ENCODE assay signal across 14 cellular contexts in the genomic region with DNA sequence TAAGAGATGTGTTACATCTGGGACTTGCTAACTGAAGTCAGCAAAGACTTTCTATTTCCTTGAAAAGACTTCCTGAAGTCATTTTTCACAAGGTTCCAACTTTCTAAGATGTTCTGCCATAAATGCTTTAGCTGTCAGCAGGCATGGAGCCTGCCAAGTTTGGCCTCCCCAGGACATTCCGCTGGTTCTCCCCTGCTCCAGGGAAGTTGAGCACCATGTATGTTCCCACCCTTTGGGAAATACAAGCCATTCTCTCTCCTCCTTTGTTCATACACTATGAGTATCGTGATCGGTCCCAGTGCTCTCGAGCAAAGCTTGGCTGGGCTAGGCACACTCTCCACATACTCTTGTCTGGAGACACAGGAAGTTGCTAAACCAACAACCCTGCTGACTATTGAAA.
DNase-seq lines count a peak whose midpoint lies in the region; ATAC-seq and TF ChIP-seq lines count a peak whose summit lies in the region.
"Had no signal": no experiment of that assay in that cellular context is flagged by ENCODE, and none has a peak within 500 bp of the region (broad histone marks: within the 10 kb centered on the region; RNA-seq: fewer than 3 reads in every experiment).

No MANE protein-coding gene starts in this region.

- H3K9me3 ChIP-seq in Caco-2, result no peaks in the 10 kb centered on the region
- no peaks in the 10 kb centered on the region for H3K9me3 ChIP-seq in MM.1S (replicated peaks; ENCODE audit: insufficient read depth, low read length)

- H3F3A ChIP-seq in MM.1S (ENCODE audit: insufficient read depth, low read length), result no peaks in the 10 kb centered on the region

- no peak overlapping the region for H3K4me3 ChIP-seq in Caco-2 (ENCODE audit: low read depth, low read length)
- no peak overlapping the region for H3K4me3 ChIP-seq in fibroblast of pulmonary artery (replicated peaks; ENCODE audit: low read depth, low read length)
- H3K4me3 ChIP-seq in MM.1S (ENCODE audit: low read length), result no peak overlapping the region
- H3K4me3 ChIP-seq: GM12878 had no signal

- H3K27ac Mint-ChIP-seq in Caco-2 (ENCODE audit: unreplicated experiment), result peak overlapping the region; percentile 29
- H3K27ac Mint-ChIP-seq: B cell; CD4-positive, alpha-beta T cell; H9 had no signal

- H3K27me3 Mint-ChIP-seq in Caco-2 (ENCODE audit: insufficient read depth, unreplicated experiment), result no peaks in the 10 kb centered on the region
- H3K27me3 Mint-ChIP-seq: CD4-positive, alpha-beta T cell had no signal

- intact Hi-C loops in Caco-2 (cut with micrococcal nuclease; ENCODE audit: unreplicated experiment), result loop anchor here (1.0 kb wide), 1 partner anchor 64 kb away; no protein-coding TSS in a partner anchor

- POLR2A ChIA-PET in Caco-2 (lab: Charles Lee), result no interaction called here

- CTCF ChIA-PET in Caco-2 (lab: Charles Lee), result no interaction called here

- H3K4me2 ChIP-seq in MM.1S (ENCODE audit: low read depth, low read length), result no peak overlapping the region

- DNase-seq in Caco-2 (no peak), NCI-H510A treated with DMSO at 0.1 percent for 48 hours (lab: John Stamatoyannopoulos, UW) (peak; percentile 67), fibroblast of pulmonary artery (ENCODE audit: low read depth) (peak; percentile 64), left kidney (ENCODE audit: low read depth, low spot score) (peak; percentile 37), MM.1S (no peak)
- DNase-seq in stimulated activated CD4-positive, alpha-beta T cell treated with anti-CD3 and anti-CD28 coated beads, Interleukin-4, amount 100 ng/mL, for 4 hours, result no peak
- DNase-seq: C1 segment of cervical spinal cord; CD4-positive, alpha-beta T cell; DMS79; GOT3; H9 had no signal

- no peak overlapping the region for H3K27ac ChIP-seq in MM.1S (ENCODE audit: low read length)

- no peaks in the 10 kb centered on the region for H3K79me2 ChIP-seq in MM.1S (ENCODE audit: low read length)

- no peaks in the 10 kb centered on the region for H3K36me3 Mint-ChIP-seq in Caco-2 (ENCODE audit: insufficient read depth, unreplicated experiment)

- no peak for ATAC-seq in GM19035 (IDR thresholded peaks at IDR 0.05; ENCODE audit: unreplicated experiment)
- ATAC-seq: GM12878 had no signal

- H3K27me3 ChIP-seq in Caco-2 (replicated peaks; ENCODE audit: control insufficient read depth, insufficient read depth, low read length), result no peaks in the 10 kb centered on the region
- H3K27me3 ChIP-seq in MM.1S (replicated peaks; ENCODE audit: insufficient read depth, low read length), result no peaks in the 10 kb centered on the region

- peaks cover under 1% of the 10 kb centered on the region for H3K9me3 Mint-ChIP-seq in Caco-2 (ENCODE audit: unreplicated experiment)
- H3K9me3 Mint-ChIP-seq: CD4-positive, alpha-beta T cell; H9 had no signal

- no peaks in the 10 kb centered on the region for H3K36me3 ChIP-seq in Caco-2 (ENCODE audit: control insufficient read depth, insufficient read depth, low read length)
- H3K36me3 ChIP-seq in MM.1S (replicated peaks; ENCODE audit: insufficient read depth, low read length), result no peaks in the 10 kb centered on the region

- H3K9ac ChIP-seq in MM.1S (ENCODE audit: low read length), result no peak overlapping the region

- no peaks in the 10 kb centered on the region for H4K20me1 ChIP-seq in MM.1S (ENCODE audit: insufficient read depth, low read length)

- no peaks in the 10 kb centered on the region for H3K9me2 ChIP-seq in MM.1S (replicated peaks; ENCODE audit: insufficient read depth, low read length)

- H3K4me1 Mint-ChIP-seq in Caco-2 (ENCODE audit: low read depth, unreplicated experiment), result peaks cover 21% of the 10 kb centered on the region
- H3K4me1 Mint-ChIP-seq: B cell had no signal

- H3K4me1 ChIP-seq in Caco-2, result peaks cover 50% of the 10 kb centered on the region
- H3K4me1 ChIP-seq in MM.1S (ENCODE audit: low read length), result no peaks in the 10 kb centered on the region

- BruUV-seq in Caco-2 (replicated peaks; lab: Mats Ljungman, UMichigan), result no TSS peak

- H3K4me3 Mint-ChIP-seq in Caco-2 (ENCODE audit: unreplicated experiment), result no peak overlapping the region
- H3K4me3 Mint-ChIP-seq: B cell; CD4-positive, alpha-beta T cell; H9 had no signal

- no peak overlapping the region for H2AFZ ChIP-seq in MM.1S (ENCODE audit: low read length)

- no peak for TF ChIP-seq CTCF in Caco-2 (IDR thresholded peaks at IDR 0.05; ENCODE audit: insufficient read depth in 1 of 2, low read depth in 1 of 2, low read length in 1 of 2, severe bottlenecking in 1 of 2, unreplicated experiment in 1 of 2)
- no peak for TF ChIP-seq CTCF in fibroblast of pulmonary artery (IDR thresholded peaks at IDR 0.05; ENCODE audit: low read length, missing control alignments)
- no peak for TF ChIP-seq CTCF in MM.1S (IDR thresholded peaks at IDR 0.05; ENCODE audit: low read length)

Comparison
In these comparisons a context has a peak if more than half of its experiments do, and no peak if none do; other contexts are left out.
1. DNase-seq: peak in NCI-H510A treated with DMSO at 0.1 percent for 48 hours (single experiment), fibroblast of pulmonary artery (single experiment) and left kidney (single experiment); none in Caco-2 (0 of 2), MM.1S (single experiment) and stimulated activated CD4-positive, alpha-beta T cell treated with anti-CD3 and anti-CD28 coated beads, Interleukin-4, amount 100 ng/mL, for 4 hours (0 of 2).